ENCODE assay signal across 1 cellular context in the genomic region with DNA sequence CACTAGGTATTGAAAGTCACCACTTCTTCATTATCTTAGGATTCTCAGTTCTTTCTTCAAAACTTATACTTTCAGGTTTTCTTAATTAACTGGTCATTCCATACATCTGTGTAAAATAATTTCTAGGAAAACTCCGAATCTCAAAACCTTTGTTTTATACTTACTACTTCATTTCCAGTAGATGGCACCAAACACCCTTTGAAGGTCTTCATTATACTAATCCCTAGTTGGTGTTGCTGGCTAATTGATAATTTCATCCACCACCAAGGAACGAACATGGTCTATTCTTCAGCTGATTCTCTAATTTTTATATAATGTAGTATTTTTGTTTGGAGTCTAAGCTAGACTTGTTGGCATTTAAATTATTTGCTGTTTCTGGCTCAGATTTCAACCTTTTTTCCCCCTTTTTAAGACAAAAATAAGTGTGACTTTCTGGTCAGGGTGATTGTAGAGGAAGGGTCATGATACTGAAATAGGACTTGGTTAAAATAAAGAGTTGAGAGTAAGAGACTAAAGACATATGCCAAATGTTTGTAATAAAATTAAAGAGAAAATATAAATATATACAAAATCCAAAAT.
TF ChIP-seq lines count a peak whose summit lies in the region.

No MANE protein-coding gene starts in this region.

TF ChIP-seq in IMR-90, 13 proteins besides CTCF, POLR2A, EP300 and RAD21:
- peak; percentile 78 for TF ChIP-seq SMC3 (IDR thresholded peaks at IDR 0.05; ENCODE audit: low read depth, low read length)
- TF ChIP-seq, protein P1, sequence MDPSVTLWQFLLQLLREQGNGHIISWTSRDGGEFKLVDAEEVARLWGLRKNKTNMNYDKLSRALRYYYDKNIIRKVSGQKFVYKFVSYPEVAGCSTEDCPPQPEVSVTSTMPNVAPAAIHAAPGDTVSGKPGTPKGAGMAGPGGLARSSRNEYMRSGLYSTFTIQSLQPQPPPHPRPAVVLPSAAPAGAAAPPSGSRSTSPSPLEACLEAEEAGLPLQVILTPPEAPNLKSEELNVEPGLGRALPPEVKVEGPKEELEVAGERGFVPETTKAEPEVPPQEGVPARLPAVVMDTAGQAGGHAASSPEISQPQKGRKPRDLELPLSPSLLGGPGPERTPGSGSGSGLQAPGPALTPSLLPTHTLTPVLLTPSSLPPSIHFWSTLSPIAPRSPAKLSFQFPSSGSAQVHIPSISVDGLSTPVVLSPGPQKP (IDR thresholded peaks at IDR 0.05; ENCODE audit: borderline replicate concordance, low read depth, low read length): no peak
